11 cellular contexts compared by ENCODE assay signal in the genomic region with DNA sequence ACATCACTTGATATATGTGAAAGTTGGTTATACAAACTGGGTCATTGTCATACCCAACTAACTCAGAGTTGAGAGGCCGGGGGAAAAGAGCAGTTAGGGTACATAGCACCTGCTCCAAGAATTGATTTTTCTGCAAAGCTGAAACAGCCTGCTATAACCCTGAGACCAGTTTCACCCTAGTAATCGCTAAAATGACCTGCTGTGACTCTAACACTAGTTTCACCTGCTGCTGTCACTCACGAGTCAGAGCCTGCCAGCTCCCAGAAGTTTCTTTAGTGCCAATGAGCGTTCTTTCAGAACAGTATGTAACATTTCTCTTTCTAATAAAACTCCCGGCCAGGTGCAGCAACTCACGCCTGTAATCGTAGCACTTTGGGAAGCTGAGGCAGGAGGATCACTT. TPM values are rescaled to one million over a fixed set of nuclear protein-coding genes. Genes with fewer than 3 reads are reported as not detected.
DNase-seq lines count a peak whose midpoint lies in the region; ATAC-seq, FAIRE-seq and TF ChIP-seq lines count a peak whose summit lies in the region.
"Had no signal": no experiment of that assay in that cellular context is flagged by ENCODE, and none has a peak within 500 bp of the region (broad histone marks: within the 10 kb centered on the region; RNA-seq: fewer than 3 reads in every experiment).

No MANE protein-coding gene starts in this region.

- H3K27me3 ChIP-seq in psoas muscle (ENCODE audit: insufficient read depth in 3 of 3, low read length in 2 of 3) (no peaks in the 10 kb centered on the region), PC-9 (ENCODE audit: insufficient read depth, low read depth) (no peaks in the 10 kb centered on the region), small intestine (ENCODE audit: control insufficient read depth in 2 of 2, insufficient read depth in 2 of 2, low read length in 2 of 2) (no peaks in the 10 kb centered on the region)

- H3K9me2 ChIP-seq in OCI-LY7 (ENCODE audit: insufficient read depth, low read length) (no peaks in the 10 kb centered on the region), PC-9 (ENCODE audit: insufficient read depth) (no peaks in the 10 kb centered on the region)

- no peak overlapping the region for H3K4me3 ChIP-seq in OCI-LY7 (ENCODE audit: low read depth, low read length, poor library complexity, severe bottlenecking)
- peak overlapping the region; percentile 29 for H3K4me3 ChIP-seq in psoas muscle
- no peak overlapping the region for H3K4me3 ChIP-seq in PC-9
- no peak overlapping the region for H3K4me3 ChIP-seq in small intestine (ENCODE audit: low read depth in 1 of 2, low read length in 2 of 2)

- FAIRE-seq in small intestine (lab: Jason Lieb, UNC), result no peak
- FAIRE-seq: RCC 7860 had no signal

- peak; percentile 2 for ATAC-seq in activated CD8-positive, alpha-beta memory T cell treated with anti-CD3 and anti-CD28 coated beads, Interleukin-2, amount 10 ng/mL, durations not matched to agents 7 days and 5 days
- ATAC-seq in GM21786 (IDR thresholded peaks at IDR 0.05; ENCODE audit: unreplicated experiment) (peak; percentile 67), psoas muscle (peak; percentile 78 to 86 (median 82))

- H3K9me3 ChIP-seq in OCI-LY7 (ENCODE audit: low read length) (no peaks in the 10 kb centered on the region), psoas muscle (no peaks in the 10 kb centered on the region), PC-9 (ENCODE audit: insufficient read depth, low read depth) (no peaks in the 10 kb centered on the region), small intestine (ENCODE audit: control insufficient read depth, low read depth) (no peaks in the 10 kb centered on the region)

- no peaks in the 10 kb centered on the region for H3K9me3 Mint-ChIP-seq in activated CD8-positive, alpha-beta memory T cell treated with anti-CD3 and anti-CD28 coated beads, Interleukin-2, amount 10 ng/mL, durations not matched to agents 7 days and 5 days (ENCODE audit: low read depth)

- BruUV-seq in OCI-LY7 (replicated peaks; lab: Mats Ljungman, UMichigan) (no TSS peak), PC-9 (replicated peaks; lab: Mats Ljungman, UMichigan) (no TSS peak)

- H3K79me2 ChIP-seq in OCI-LY7 (ENCODE audit: insufficient read depth, low read depth, low read length), result no peaks in the 10 kb centered on the region
- H3K79me2 ChIP-seq in PC-9 (ENCODE audit: low read depth), result no peaks in the 10 kb centered on the region

- peak overlapping the region; percentile 55; the same call in 1 of the 2 replicates for H3K4me2 ChIP-seq in OCI-LY7 (ENCODE audit: low read length)
- H3K4me2 ChIP-seq in PC-9, result no peak overlapping the region

- no peak for DNase-seq in activated CD8-positive, alpha-beta memory T cell treated with anti-CD3 and anti-CD28 coated beads, Interleukin-2, amount 10 ng/mL, durations not matched to agents 7 days and 5 days
- DNase-seq in activated CD8-positive, alpha-beta memory T cell treated with anti-CD3 and anti-CD28 coated beads, Interleukin-2, amount 50 U/mL, for 4 hours, result no peak
- DNase-seq in OCI-LY7 (ENCODE audit: low spot score), result no peak
- DNase-seq in psoas muscle, result peak; percentile 37 to 82
- no peak for DNase-seq in NOMO-1 (lab: John Stamatoyannopoulos, UW; ENCODE audit: unreplicated experiment in 2 of 2)
- no peak for DNase-seq in PC-9
- DNase-seq in small intestine, result no peak
- DNase-seq: IMR-90, mesenchymal stem cell had no signal

- H4K20me1 ChIP-seq in OCI-LY7 (ENCODE audit: insufficient read depth, low read length), result no peaks in the 10 kb centered on the region
- H4K20me1 ChIP-seq in PC-9 (ENCODE audit: insufficient read depth), result no peaks in the 10 kb centered on the region

- no peak for TF ChIP-seq CTCF in OCI-LY7 (conservative IDR thresholded peaks at IDR 0.05; ENCODE audit: low read length)
- TF ChIP-seq CTCF in psoas muscle (IDR thresholded peaks at IDR 0.05), result no peak
- TF ChIP-seq CTCF in PC-9 (conservative IDR thresholded peaks at IDR 0.05), result no peak

- H3K36me3 Mint-ChIP-seq in activated CD8-positive, alpha-beta memory T cell treated with anti-CD3 and anti-CD28 coated beads, Interleukin-2, amount 10 ng/mL, durations not matched to agents 7 days and 5 days, result peaks cover 38% of the 10 kb centered on the region

- H3K27ac Mint-ChIP-seq in activated CD8-positive, alpha-beta memory T cell treated with anti-CD3 and anti-CD28 coated beads, Interleukin-2, amount 10 ng/mL, durations not matched to agents 7 days and 5 days, result peak overlapping the region; percentile 87

- WGBS in psoas muscle, 3 donors, result 28 to 36% (median 34%) methylated on average over 7 of the region's 7 CpGs
- 64 to 77% (median 66%) methylated on average over 7 of the region's 7 CpGs for WGBS in small intestine, 3 donors

- CTCF ChIA-PET in activated CD8-positive, alpha-beta memory T cell treated with anti-CD3 and anti-CD28 coated beads, Interleukin-2, amount 10 ng/mL, durations not matched to agents 7 days and 5 days (lab: Charles Lee), result interaction anchor here (0.8 to 12.8 kb wide), 9 partner anchors 10 to 188 kb away, joined by 3 to 147 read pairs (median 3); partner anchors contain the start of genes GALM and HNRNPLL
- CTCF ChIA-PET in OCI-LY7 (lab: Charles Lee; ENCODE audit: unreplicated experiment), result interaction anchor here (1.6 to 2.7 kb wide), 2 partner anchors 142 to 158 kb away, joined by 3 to 9 read pairs; no protein-coding TSS in a partner anchor
- CTCF ChIA-PET in PC-9 (lab: Charles Lee), result interaction anchor here (0.7 to 0.8 kb wide), 2 partner anchors 142 to 577 kb away, joined by 3 read pairs; no protein-coding TSS in a partner anchor

- H2AFZ ChIP-seq in OCI-LY7 (ENCODE audit: low read length), result no peak overlapping the region
- no peak overlapping the region for H2AFZ ChIP-seq in PC-9

- H3K36me3 ChIP-seq in OCI-LY7 (ENCODE audit: insufficient read depth, low read length) (no peaks in the 10 kb centered on the region), psoas muscle (ENCODE audit: insufficient read depth in 1 of 2, low read depth in 1 of 2) (peaks cover 0 to under 1% of the 10 kb centered on the region in 2 donors), PC-9 (ENCODE audit: low read depth) (no peaks in the 10 kb centered on the region), small intestine (ENCODE audit: control insufficient read depth in 2 of 2, insufficient read depth in 2 of 2, low read length in 2 of 2) (no peaks in the 10 kb centered on the region)

- intact Hi-C loops in OCI-LY7 (cut with micrococcal nuclease; ENCODE audit: unreplicated experiment), result no loop called here
- intact Hi-C loops in psoas muscle (cut with DNase I), result loop anchor here (5.0 to 10.0 kb wide), 3 partner anchors 58 to 141 kb away; partner anchors contain the start of genes GALM (in 1 of the 2) and HNRNPLL (in 1 of the 2)
- intact Hi-C loops in PC-9 (cut with micrococcal nuclease; ENCODE audit: unreplicated experiment), result no loop called here

- H3K4me3 Mint-ChIP-seq in activated CD8-positive, alpha-beta memory T cell treated with anti-CD3 and anti-CD28 coated beads, Interleukin-2, amount 10 ng/mL, durations not matched to agents 7 days and 5 days, result peak overlapping the region; percentile 41

- POLR2A ChIA-PET in OCI-LY7 (lab: Charles Lee) (interaction anchor here (0.8 to 1.0 kb wide), 3 partner anchors 125 to 191 kb away, joined by 3 read pairs; no protein-coding TSS in a partner anchor), PC-9 (lab: Charles Lee; ENCODE audit: unreplicated experiment) (no interaction called here)

- H3K27ac ChIP-seq in OCI-LY7 (ENCODE audit: low read depth, low read length, poor library complexity, severe bottlenecking) (no peak overlapping the region), psoas muscle (peak overlapping the region; percentile 82), PC-9 (no peak overlapping the region), small intestine (ENCODE audit: low read depth in 1 of 2, low read length in 1 of 2) (peak overlapping the region in 1 of 2 donors; percentile 54)

- H3K4me1 ChIP-seq in OCI-LY7 (ENCODE audit: insufficient read depth, low read length, poor library complexity, severe bottlenecking), result peaks cover 20% of the 10 kb centered on the region
- peaks cover 23% of the 10 kb centered on the region for H3K4me1 ChIP-seq in psoas muscle
- H3K4me1 ChIP-seq in PC-9 (replicated peaks; ENCODE audit: insufficient read depth), result peaks cover 26% of the 10 kb centered on the region
- H3K4me1 ChIP-seq in small intestine (ENCODE audit: control insufficient read depth in 2 of 2, insufficient read depth in 1 of 2, low read depth in 1 of 2, low read length in 1 of 2), result no peaks in the 10 kb centered on the region

- H3F3A ChIP-seq in PC-9 (ENCODE audit: insufficient read depth, low read depth), result peaks cover 19% of the 10 kb centered on the region

- no peaks in the 10 kb centered on the region for H3K27me3 Mint-ChIP-seq in activated CD8-positive, alpha-beta memory T cell treated with anti-CD3 and anti-CD28 coated beads, Interleukin-2, amount 10 ng/mL, durations not matched to agents 7 days and 5 days

- peaks cover 50% of the 10 kb centered on the region for H3K4me1 Mint-ChIP-seq in activated CD8-positive, alpha-beta memory T cell treated with anti-CD3 and anti-CD28 coated beads, Interleukin-2, amount 10 ng/mL, durations not matched to agents 7 days and 5 days

RNA-seq across cellular contexts. Expression of gene SRSF7, which starts 28.0 kb away (rescaled TPM):
- total RNA-seq in activated CD8-positive, alpha-beta memory T cell treated with anti-CD3 and anti-CD28 coated beads, Interleukin-2, amount 10 ng/mL, durations not matched to agents 7 days and 5 days, result 100 to 1,000 TPM; 362 to 378 TPM
- total RNA-seq in OCI-LY7 (2014; rRNA removed; shearing (Covaris generic)), result 316 and 337 TPM in 2 replicates
- total RNA-seq in OCI-LY7 (2022) (278 and 320 TPM in 2 replicates), psoas muscle (10 to 100 TPM; 35.5 to 78.2 (median 56.7) TPM), PC-9 (2021) (110 and 111 TPM in 2 replicates)
- polyA plus RNA-seq in psoas muscle (100 to 1,000 TPM in 1 of 3 donors, 10 to 100 TPM in 2; 26.0 to 111 (median 45.8) TPM), small intestine (100 to 1,000 TPM in 2 of 3 donors, 10 to 100 TPM in 1; 78.6 to 202 (median 185) TPM)

RNA-seq across cellular contexts. Expression of gene GEMIN6, which starts 54.8 kb away (rescaled TPM):
- 10 to 100 TPM; 17.8 to 30.8 TPM for total RNA-seq in activated CD8-positive, alpha-beta memory T cell treated with anti-CD3 and anti-CD28 coated beads, Interleukin-2, amount 10 ng/mL, durations not matched to agents 7 days and 5 days
- 11.7 and 16.5 TPM in 2 replicates for total RNA-seq in OCI-LY7 (2014; rRNA removed; shearing (Covaris generic))
- total RNA-seq in OCI-LY7 (2022), result 26.0 and 26.6 TPM in 2 replicates
- total RNA-seq in psoas muscle, result 10 to 100 TPM in 1 of 4 donors, 1 to 10 TPM in 3; 5.6 to 10.8 (median 9.3) TPM
- 10 to 100 TPM in 1 of 3 donors, 1 to 10 TPM in 2; 7.2 to 12.1 (median 9.5) TPM for polyA plus RNA-seq in psoas muscle
- 15.9 and 19.1 TPM in 2 replicates for total RNA-seq in PC-9 (2021)
- polyA plus RNA-seq in small intestine, result 10 to 100 TPM; 10.8 to 20.6 (median 14.4) TPM

RNA-seq across cellular contexts. Expression of gene GALM, which starts 57.3 kb away (rescaled TPM):
- total RNA-seq in activated CD8-positive, alpha-beta memory T cell treated with anti-CD3 and anti-CD28 coated beads, Interleukin-2, amount 10 ng/mL, durations not matched to agents 7 days and 5 days, result 10 to 100 TPM; 67.1 to 86.0 TPM
- total RNA-seq in OCI-LY7 (2014; rRNA removed; shearing (Covaris generic)), result 2.9 and 5.5 TPM in 2 replicates
- total RNA-seq in OCI-LY7 (2022), result 9.0 and 10.8 TPM in 2 replicates
- total RNA-seq in psoas muscle, result 10 to 100 TPM in 1 of 4 donors, 1 to 10 TPM in 3; 3.6 to 16.1 (median 4.8) TPM
- polyA plus RNA-seq in psoas muscle, result 1 to 10 TPM; 2.0 to 9.4 (median 5.5) TPM
- 26.3 and 27.7 TPM in 2 replicates for total RNA-seq in PC-9 (2021)
- 100 to 1,000 TPM in 1 of 3 donors, 10 to 100 TPM in 2; 48.6 to 148 (median 74.6) TPM for polyA plus RNA-seq in small intestine

Comparison
In these comparisons a context has a peak if more than half of its experiments do, and no peak if none do; other contexts are left out.
1. ATAC-seq: peak in every context shown above with its lines; median percentile 82 in psoas muscle; 67 in GM21786; 2 in activated CD8-positive, alpha-beta memory T cell treated with anti-CD3 and anti-CD28 coated beads, Interleukin-2, amount 10 ng/mL, durations not matched to agents 7 days and 5 days.
2. DNase-seq: peak in psoas muscle (2 of 2); none in activated CD8-positive, alpha-beta memory T cell treated with anti-CD3 and anti-CD28 coated beads, Interleukin-2, amount 10 ng/mL, durations not matched to agents 7 days and 5 days (single experiment), activated CD8-positive, alpha-beta memory T cell treated with anti-CD3 and anti-CD28 coated beads, Interleukin-2, amount 50 U/mL, for 4 hours (single experiment), OCI-LY7 (single experiment), NOMO-1 (0 of 2), PC-9 (0 of 2) and small intestine (single experiment).
3. intact Hi-C loops: an anchor here in psoas muscle (5.0 to 10.0 kb wide); none called in OCI-LY7 and PC-9.